8 cellular contexts compared by ENCODE assay signal in genomic region chr3:179347383-179348194, GRCh38. TPM values are rescaled to one million over a fixed set of nuclear protein-coding genes. Genes with fewer than 3 reads are reported as not detected.
DNase-seq lines count a peak whose midpoint lies in the region; ATAC-seq and TF ChIP-seq lines count a peak whose summit lies in the region.

Gene MFN1, plus strand, starts transcription at chr3:179347709. Its CDS starts 1,143 bp downstream, at chr3:179348852.

- no peaks in the 10 kb centered on the region for H3K9me3 ChIP-seq in RWPE2 (ENCODE audit: severe bottlenecking)

- H3K4me1 ChIP-seq in RWPE2 (ENCODE audit: insufficient read depth, poor library complexity, severe bottlenecking) = peaks cover 12% of the 10 kb centered on the region

- H3K36me3 ChIP-seq in RWPE2 (ENCODE audit: low read depth) = peaks cover 38% of the 10 kb centered on the region

- peak within 1 kb of the TSS; percentile 89 for H3K27ac Mint-ChIP-seq in activated T-helper 2 cell treated with anti-CD3 and anti-CD28 coated beads, Interferon-gamma antibody, Interleukin-2, Interleukin-4, amounts not matched to agents 10 μg/mL and 5 μg/mL and 100 μg/mL, durations not matched to agents 14 hours and 24 hours and 36 hours
- H3K27ac Mint-ChIP-seq in naive thymus-derived CD8-positive, alpha-beta T cell = peak within 1 kb of the TSS; percentile 91 to 99 (median 97)

- H3K27me3 Mint-ChIP-seq in activated T-helper 2 cell treated with anti-CD3 and anti-CD28 coated beads, Interferon-gamma antibody, Interleukin-2, Interleukin-4, amounts not matched to agents 10 μg/mL and 5 μg/mL and 100 μg/mL, durations not matched to agents 14 hours and 24 hours and 36 hours (ENCODE audit: low read depth) = no peaks in the 10 kb centered on the region
- no peaks in the 10 kb centered on the region for H3K27me3 Mint-ChIP-seq in naive thymus-derived CD8-positive, alpha-beta T cell

- intact Hi-C loops in activated T-helper 2 cell treated with anti-CD3 and anti-CD28 coated beads, Interferon-gamma antibody, Interleukin-2, Interleukin-4, amounts not matched to agents 10 μg/mL and 5 μg/mL and 100 μg/mL, durations not matched to agents 14 hours and 24 hours and 36 hours (cut with micrococcal nuclease) = loop anchor here (1.0 to 5.0 kb wide), 7 partner anchors 24 to 1255 kb away; partner anchors contain the start of genes ACTL6A, GNB4, MRPL47 and NDUFB5

- no peaks in the 10 kb centered on the region for H3K27me3 ChIP-seq in RWPE2 (ENCODE audit: insufficient read depth, poor library complexity, severe bottlenecking)

- DNase-seq in EH (ENCODE audit: low read depth) (peak; percentile 98), H4 (ENCODE audit: low spot score) (peak; percentile 95), LoVo (ENCODE audit: low spot score) (peak; percentile 94), RWPE2 (ENCODE audit: low spot score) (peak; percentile 86), fibroblast of mammary gland (ENCODE audit: low read depth) (peak; percentile 95)
- DNase-seq in activated T-helper 2 cell treated with anti-CD3 and anti-CD28 coated beads, Interferon-gamma antibody, Interleukin-2, Interleukin-4, amounts not matched to agents 10 μg/mL and 5 μg/mL and 100 μg/mL, durations not matched to agents 14 hours and 24 hours and 36 hours (ENCODE audit: low spot score) = peak; percentile 88
- DNase-seq in naive thymus-derived CD8-positive, alpha-beta T cell = peak; percentile 73 to 95 (median 86)
- DNase-seq in stimulated activated naive CD4-positive, alpha-beta T cell (lab: John Stamatoyannopoulos, UW) = peak; percentile 77 to 87 (median 84)

- H3K27ac ChIP-seq in RWPE2 (ENCODE audit: poor library complexity, severe bottlenecking) = peak within 1 kb of the TSS; percentile 7

- peaks cover 25% of the 10 kb centered on the region for H3K36me3 Mint-ChIP-seq in activated T-helper 2 cell treated with anti-CD3 and anti-CD28 coated beads, Interferon-gamma antibody, Interleukin-2, Interleukin-4, amounts not matched to agents 10 μg/mL and 5 μg/mL and 100 μg/mL, durations not matched to agents 14 hours and 24 hours and 36 hours (ENCODE audit: low read depth)
- H3K36me3 Mint-ChIP-seq in naive thymus-derived CD8-positive, alpha-beta T cell = peaks cover 0 to 22% (median 4%) of the 10 kb centered on the region in 3 donors

- peak within 1 kb of the TSS; percentile 84 for H3K4me3 ChIP-seq in RWPE2 (ENCODE audit: severe bottlenecking)
- H3K4me3 ChIP-seq in fibroblast of mammary gland (ENCODE audit: control insufficient read depth, low read depth, low read length) = peak within 1 kb of the TSS; percentile 85

- peak within 1 kb of the TSS; percentile 91 for H3K4me3 Mint-ChIP-seq in activated T-helper 2 cell treated with anti-CD3 and anti-CD28 coated beads, Interferon-gamma antibody, Interleukin-2, Interleukin-4, amounts not matched to agents 10 μg/mL and 5 μg/mL and 100 μg/mL, durations not matched to agents 14 hours and 24 hours and 36 hours (ENCODE audit: low read depth)
- H3K4me3 Mint-ChIP-seq in naive thymus-derived CD8-positive, alpha-beta T cell = peak within 1 kb of the TSS; percentile 95 to 100 (median 97)

- H3K9me3 Mint-ChIP-seq in activated T-helper 2 cell treated with anti-CD3 and anti-CD28 coated beads, Interferon-gamma antibody, Interleukin-2, Interleukin-4, amounts not matched to agents 10 μg/mL and 5 μg/mL and 100 μg/mL, durations not matched to agents 14 hours and 24 hours and 36 hours = no peaks in the 10 kb centered on the region
- no peaks in the 10 kb centered on the region for H3K9me3 Mint-ChIP-seq in naive thymus-derived CD8-positive, alpha-beta T cell

- POLR2A ChIA-PET in naive thymus-derived CD8-positive, alpha-beta T cell (lab: Charles Lee) = interaction anchor here (1.4 to 2.8 kb wide), 4 partner anchors 10 to 215 kb away, joined by 3 to 27 read pairs (median 12); partner anchors contain the start of genes ACTL6A, PIK3CA and ZNF639

- ATAC-seq in RWPE2 (ENCODE audit: low read depth) = peak; percentile 99
- peak; percentile 96 to 99 for ATAC-seq in naive thymus-derived CD8-positive, alpha-beta T cell

- H3K4me1 Mint-ChIP-seq in activated T-helper 2 cell treated with anti-CD3 and anti-CD28 coated beads, Interferon-gamma antibody, Interleukin-2, Interleukin-4, amounts not matched to agents 10 μg/mL and 5 μg/mL and 100 μg/mL, durations not matched to agents 14 hours and 24 hours and 36 hours (ENCODE audit: low read depth) = peaks cover 15% of the 10 kb centered on the region
- H3K4me1 Mint-ChIP-seq in naive thymus-derived CD8-positive, alpha-beta T cell = peaks cover 6 to 45% (median 24%) of the 10 kb centered on the region in 4 donors

- TF ChIP-seq CTCF in RWPE2 (IDR thresholded peaks at IDR 0.05; ENCODE audit: poor library complexity, severe bottlenecking) (no peak), fibroblast of mammary gland (conservative IDR thresholded peaks at IDR 0.05; ENCODE audit: control insufficient read depth, insufficient read depth, low read depth, low read length) (no peak)

RNA-seq across cellular contexts. Expression of gene MFN1, which starts in this region (rescaled TPM):
- total RNA-seq in H4 (2014; rRNA removed; shearing (Covaris generic)) = 24.1 and 42.5 TPM in 2 replicates
- 32.2 and 38.2 TPM in 2 replicates for total RNA-seq in activated T-helper 2 cell treated with anti-CD3 and anti-CD28 coated beads, Interferon-gamma antibody, Interleukin-2, Interleukin-4, amounts not matched to agents 10 μg/mL and 5 μg/mL and 100 μg/mL, durations not matched to agents 14 hours and 24 hours and 36 hours
- 10 to 100 TPM; 49.0 to 57.3 TPM for total RNA-seq in naive thymus-derived CD8-positive, alpha-beta T cell
- 1 to 10 TPM; 4.9 to 9.5 (median 8.8) TPM for polyA plus RNA-seq in naive thymus-derived CD8-positive, alpha-beta T cell

Comparison
In these comparisons a context has a peak if more than half of its experiments do, and no peak if none do; other contexts are left out.
1. Peak in every context shown above with its lines: DNase-seq, ATAC-seq, H3K4me3 ChIP-seq and H3K27ac ChIP-seq.